In genomic region chr16:89319883-89320716, GRCh38 we compare ENCODE assay signal across 1 cellular context.
A peak's percentile ranks its signal among the peaks of the same experiment; 100 is the strongest.
TF ChIP-seq lines count a peak whose summit lies in the region.

No MANE protein-coding gene starts in this region.

TF ChIP-seq in HEK293, 187 proteins besides CTCF, POLR2A, EP300 and RAD21 (continued from another document):
- 0 out of 2 replicates have a peak, but pooled peaks have one; percentile 20 for TF ChIP-seq ZXDB (tag by site-specific recombination; IDR thresholded peaks at IDR 0.05)
- TF ChIP-seq ZSCAN5A (tag by site-specific recombination; IDR thresholded peaks at IDR 0.05), result no peak
- no peak for TF ChIP-seq ZNF518A (tag by site-specific recombination; conservative IDR thresholded peaks at IDR 0.05; ENCODE audit: low read depth)
- no peak for TF ChIP-seq ZNF114 (tag by site-specific recombination; IDR thresholded peaks at IDR 0.05)
- no peak for TF ChIP-seq ZNF747 (tag by site-specific recombination; IDR thresholded peaks at IDR 0.05)
- TF ChIP-seq KLF8 (tag by site-specific recombination; IDR thresholded peaks at IDR 0.05), result no peak
- TF ChIP-seq IKZF3 (tag by site-specific recombination; IDR thresholded peaks at IDR 0.05), result 0 out of 2 replicates have a peak, but pooled peaks have one; percentile 12
- TF ChIP-seq ZNF610 (tag by site-specific recombination; IDR thresholded peaks at IDR 0.05; ENCODE audit: borderline replicate concordance), result no peak
- no peak for TF ChIP-seq ZNF133 (tag by site-specific recombination; IDR thresholded peaks at IDR 0.05)
- TF ChIP-seq ZNF449 (tag by site-specific recombination; IDR thresholded peaks at IDR 0.05), result 0 out of 2 replicates have a peak, but pooled peaks have one; percentile 18
- TF ChIP-seq ZBTB8A (tag by site-specific recombination; IDR thresholded peaks at IDR 0.05), result 0 out of 2 replicates have a peak, but pooled peaks have one; percentile 35
- TF ChIP-seq ZNF398 (tag by site-specific recombination; IDR thresholded peaks at IDR 0.05), result 0 out of 2 replicates have a peak, but pooled peaks have one; percentile 7
- TF ChIP-seq ZNF140 (tag by site-specific recombination; IDR thresholded peaks at IDR 0.05), result no peak
- no peak for TF ChIP-seq ZNF248 (tag by site-specific recombination; IDR thresholded peaks at IDR 0.05)
- no peak for TF ChIP-seq ZNF311 (tag by site-specific recombination; IDR thresholded peaks at IDR 0.05; ENCODE audit: borderline replicate concordance)
